Comparison of ENCODE assay signal across 8 cellular contexts in the genomic region with DNA sequence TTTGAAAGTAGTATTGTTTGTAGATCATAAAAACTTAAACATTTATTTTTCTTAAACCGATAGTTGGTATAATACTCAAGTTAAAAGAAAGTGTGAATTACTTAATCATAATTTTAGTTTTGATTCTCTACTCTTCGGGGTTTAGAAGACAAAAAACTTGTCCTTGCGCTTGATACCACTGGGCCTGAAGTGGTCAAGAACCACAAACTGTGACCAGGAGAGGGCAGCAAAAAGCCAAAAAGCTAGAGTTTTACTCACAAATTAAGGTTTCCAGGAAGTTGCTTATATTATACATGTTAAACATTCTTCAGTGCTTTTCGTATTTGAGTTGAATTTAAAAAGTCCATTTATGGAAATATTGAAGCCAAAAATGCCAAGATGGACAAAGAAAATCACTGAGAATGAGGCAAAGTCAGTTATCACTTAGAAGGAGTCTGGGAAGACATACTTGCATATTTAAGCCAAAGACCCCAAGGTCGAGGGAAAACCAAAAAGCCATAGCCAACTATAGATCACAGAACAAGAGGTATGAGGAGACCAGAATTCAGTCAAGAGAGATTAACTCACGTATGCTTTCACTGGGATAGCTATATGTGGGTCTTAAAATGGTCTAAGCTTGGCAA. TPM values are rescaled to one million over a fixed set of nuclear protein-coding genes. Genes with fewer than 3 reads are reported as not detected.
DNase-seq lines count a peak whose midpoint lies in the region; ATAC-seq and TF ChIP-seq lines count a peak whose summit lies in the region.

No MANE protein-coding gene starts in this region.

- no peak overlapping the region for H2BK15ac ChIP-seq in mesendoderm (replicated peaks; ENCODE audit: low read depth)

- WGBS in mesendoderm (ENCODE audit: extremely low coverage, insufficient coverage, low lambda C conversion rate): no CpG with 5 or more reads among the region's 6 CpGs
- 68 to 78% methylated on average over 6 of the region's 6 CpGs for whole genome bisulfite sequencing in sigmoid colon, 2 donors

- H3K4me3 ChIP-seq in mesendoderm (ENCODE audit: low read length) (no peak overlapping the region), sigmoid colon (no peak overlapping the region)
- no peak overlapping the region for H3K4me3 ChIP-seq in CD4-positive, alpha-beta memory T cell (ENCODE audit: low read length in 2 of 2)

- no peaks in the 10 kb centered on the region for H3K27me3 Mint-ChIP-seq in CD4-positive, alpha-beta memory T cell

- H3K23ac ChIP-seq in mesendoderm (ENCODE audit: low read length): no peak overlapping the region

- H2AK5ac ChIP-seq in mesendoderm (ENCODE audit: low read length): no peak overlapping the region

- H3K4me1 Mint-ChIP-seq in CD4-positive, alpha-beta memory T cell: peaks cover 0 to 2% (median 0%) of the 10 kb centered on the region in 4 donors

- no peak overlapping the region for H4K8ac ChIP-seq in mesendoderm (ENCODE audit: low read depth, low read length)

- POLR2A ChIA-PET in CD4-positive, alpha-beta memory T cell (lab: Charles Lee; ENCODE audit: partially characterized antibody): no interaction called here

- peak overlapping the region; percentile 76 for H3K18ac ChIP-seq in mesendoderm (ENCODE audit: low read length)

- no peak overlapping the region for H3K4me3 Mint-ChIP-seq in CD4-positive, alpha-beta memory T cell

- no peaks in the 10 kb centered on the region for H3K36me3 ChIP-seq in mesendoderm (ENCODE audit: control insufficient read depth, insufficient read depth, low read length)
- peaks cover 0 to 13% (median 0%) of the 10 kb centered on the region in 4 donors for H3K36me3 ChIP-seq in sigmoid colon
- no peaks in the 10 kb centered on the region for H3K36me3 ChIP-seq in CD4-positive, alpha-beta memory T cell (ENCODE audit: insufficient read depth, low read length)

- H2BK5ac ChIP-seq in mesendoderm (ENCODE audit: low read length): peak overlapping the region; percentile 8

- DNase-seq in left ventricle myocardium superior (no peak), Right ventricle myocardium superior (no peak), NCI-H2227 (lab: John Stamatoyannopoulos, UW; ENCODE audit: unreplicated experiment) (peak; percentile 24), astrocyte of the hippocampus (ENCODE audit: low read depth, low spot score) (peak; percentile 53), mesendoderm (peak; percentile 66), sigmoid colon (no peak)
- DNase-seq in CD4-positive, alpha-beta memory T cell: no peak

- H2BK120ac ChIP-seq in mesendoderm (ENCODE audit: low read depth, low read length): no peak overlapping the region

- H3K4ac ChIP-seq in mesendoderm (ENCODE audit: low read depth, low read length): peak overlapping the region; percentile 16

- intact Hi-C loops in left ventricle myocardium superior (cut with micrococcal nuclease) (no loop called here), Right ventricle myocardium superior (cut with DNase I) (no loop called here), sigmoid colon (cut with DNase I) (no loop called here)
- intact Hi-C loops in CD4-positive, alpha-beta memory T cell (cut with micrococcal nuclease): loop anchor here (5.0 kb wide), 1 partner anchor 690 kb away; no protein-coding TSS in a partner anchor

- H3K9me3 Mint-ChIP-seq in CD4-positive, alpha-beta memory T cell: no peaks in the 10 kb centered on the region

- peak overlapping the region; percentile 28 for H3K56ac ChIP-seq in mesendoderm (ENCODE audit: low read length)

- no peak for TF ChIP-seq POLR2A in sigmoid colon (IDR thresholded peaks at IDR 0.05)

- ATAC-seq in left ventricle myocardium superior (peak; percentile 18), Right ventricle myocardium superior (ENCODE audit: poor library complexity) (no peak), GM21528 (IDR thresholded peaks at IDR 0.05; ENCODE audit: low FRiP score, unreplicated experiment) (no peak)

- CTCF ChIA-PET in CD4-positive, alpha-beta memory T cell (lab: Charles Lee; ENCODE audit: partially characterized antibody): interaction anchor here (0.7 to 1.7 kb wide), 9 partner anchors 9 to 689 kb away, joined by 3 to 9 read pairs (median 4); no protein-coding TSS in a partner anchor

- peaks cover 12 to 13% of the 10 kb centered on the region in 2 donors for H3K36me3 Mint-ChIP-seq in CD4-positive, alpha-beta memory T cell

- H3K27me3 ChIP-seq in mesendoderm (ENCODE audit: insufficient read depth, low read length, poor library complexity) (no peaks in the 10 kb centered on the region), sigmoid colon (no peaks in the 10 kb centered on the region)
- H3K27me3 ChIP-seq in CD4-positive, alpha-beta memory T cell (ENCODE audit: insufficient read depth, low read length): no peaks in the 10 kb centered on the region

- TF ChIP-seq EP300 in sigmoid colon (IDR thresholded peaks at IDR 0.05): no peak

- H3K4me2 ChIP-seq in mesendoderm (ENCODE audit: low read length): no peak overlapping the region

- H3K27ac Mint-ChIP-seq in CD4-positive, alpha-beta memory T cell: no peak overlapping the region

- no peaks in the 10 kb centered on the region for H3K9me3 ChIP-seq in sigmoid colon
- no peaks in the 10 kb centered on the region for H3K9me3 ChIP-seq in CD4-positive, alpha-beta memory T cell (ENCODE audit: control insufficient read depth in 1 of 2, low read length in 2 of 2)

- H3K79me2 ChIP-seq in mesendoderm (ENCODE audit: control insufficient read depth, insufficient read depth, low read length): no peaks in the 10 kb centered on the region

- TF ChIP-seq CTCF in sigmoid colon (IDR thresholded peaks at IDR 0.05): no peak

- H3K4me1 ChIP-seq in mesendoderm (ENCODE audit: control insufficient read depth, low read depth, low read length) (no peaks in the 10 kb centered on the region), sigmoid colon (no peaks in the 10 kb centered on the region)
- H3K4me1 ChIP-seq in CD4-positive, alpha-beta memory T cell (ENCODE audit: insufficient read depth, low read length): no peaks in the 10 kb centered on the region

- H3K9ac ChIP-seq in mesendoderm (ENCODE audit: low read length): no peak overlapping the region

- no peaks in the 10 kb centered on the region for H3K79me1 ChIP-seq in mesendoderm (ENCODE audit: low read length)

- no peak overlapping the region for H3K27ac ChIP-seq in mesendoderm (ENCODE audit: low read depth, low read length)
- no peak overlapping the region for H3K27ac ChIP-seq in sigmoid colon
- H3K27ac ChIP-seq in CD4-positive, alpha-beta memory T cell (ENCODE audit: low read depth, low read length): no peak overlapping the region

- no peak overlapping the region for H4K5ac ChIP-seq in mesendoderm (ENCODE audit: low read length)

RNA-seq across cellular contexts. Expression of a gene that starts 34.2 kb away (rescaled TPM):
- total RNA-seq in left ventricle myocardium superior (8.0 TPM), Right ventricle myocardium superior (8.9 TPM), sigmoid colon (10 to 100 TPM in 2 of 4 donors, 1 to 10 TPM in 2; 6.9 to 12.8 (median 10.4) TPM)
- 3.6 TPM for polyA plus RNA-seq in mesendoderm (2013, experiment 1 of 2)
- 3.3 TPM for polyA plus RNA-seq in mesendoderm (2013, experiment 2 of 2)
- 1 to 10 TPM; 1.8 to 2.8 (median 2.3) TPM for polyA plus RNA-seq in sigmoid colon
- 10 to 100 TPM in 1 of 2 experiments, 1 to 10 TPM in 1; 9.8 to 15.1 TPM for total RNA-seq in CD4-positive, alpha-beta memory T cell
- polyA plus RNA-seq in CD4-positive, alpha-beta memory T cell: 1 to 10 TPM; 4.3 to 6.2 TPM

RNA-seq across cellular contexts. Expression of a gene that starts 34.5 kb away (rescaled TPM):
- total RNA-seq in left ventricle myocardium superior (12.0 TPM), Right ventricle myocardium superior (8.4 TPM), sigmoid colon (10 to 100 TPM in 3 of 4 donors, 1 to 10 TPM in 1; 9.4 to 25.3 (median 15.1) TPM)
- polyA plus RNA-seq in mesendoderm (2013, experiment 1 of 2): 56.6 TPM
- 57.4 TPM for polyA plus RNA-seq in mesendoderm (2013, experiment 2 of 2)
- polyA plus RNA-seq in sigmoid colon: 10 to 100 TPM; 15.7 to 21.6 (median 17.3) TPM
- total RNA-seq in CD4-positive, alpha-beta memory T cell: 10 to 100 TPM; 26.4 to 27.8 TPM
- polyA plus RNA-seq in CD4-positive, alpha-beta memory T cell: 10 to 100 TPM; 18.7 to 25.7 TPM

RNA-seq across cellular contexts. Expression of a gene that starts 35.7 kb away (rescaled TPM):
- total RNA-seq in left ventricle myocardium superior: 329 TPM
- total RNA-seq in Right ventricle myocardium superior: 283 TPM
- polyA plus RNA-seq in mesendoderm (2013, experiment 1 of 2): 46.0 TPM
- 47.9 TPM for polyA plus RNA-seq in mesendoderm (2013, experiment 2 of 2)
- total RNA-seq in sigmoid colon: 10 to 100 TPM; 53.3 to 59.6 (median 55.9) TPM
- 10 to 100 TPM; 36.1 to 59.0 (median 53.5) TPM for polyA plus RNA-seq in sigmoid colon
- total RNA-seq in CD4-positive, alpha-beta memory T cell: 10 to 100 TPM; 18.8 to 20.7 TPM
- 10 to 100 TPM; 32.5 to 48.3 TPM for polyA plus RNA-seq in CD4-positive, alpha-beta memory T cell

Comparison
In these comparisons a context has a peak if more than half of its experiments do, and no peak if none do; other contexts are left out.
1. DNase-seq: peak in NCI-H2227 (single experiment), astrocyte of the hippocampus (single experiment) and mesendoderm (single experiment); none in left ventricle myocardium superior (single experiment), Right ventricle myocardium superior (single experiment), sigmoid colon (single experiment) and CD4-positive, alpha-beta memory T cell (0 of 5).